20 cellular contexts compared by ENCODE assay signal in the genomic region with DNA sequence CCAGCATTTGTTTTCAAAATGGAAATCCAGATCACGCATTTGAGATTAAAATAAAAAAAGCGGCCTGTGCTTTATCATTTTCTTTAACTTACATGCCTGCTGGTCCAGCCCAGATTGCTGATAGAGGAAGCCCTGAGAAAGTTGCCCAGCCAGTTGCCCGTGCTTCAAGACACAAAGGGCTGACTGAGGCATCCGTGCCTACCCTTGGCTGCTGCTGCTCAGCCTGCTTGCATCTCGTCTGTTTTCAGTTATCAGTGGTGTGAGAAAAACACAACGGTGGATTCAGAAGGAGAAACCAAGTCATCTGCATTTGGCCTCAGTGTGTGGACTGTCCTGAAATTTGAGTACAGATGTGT.
DNase-seq lines count a peak whose midpoint lies in the region; ATAC-seq and TF ChIP-seq lines count a peak whose summit lies in the region.
"Had no signal": no experiment of that assay in that cellular context is flagged by ENCODE, and none has a peak within 500 bp of the region (broad histone marks: within the 10 kb centered on the region; RNA-seq: fewer than 3 reads in every experiment).

No MANE protein-coding gene starts in this region.

- H2AFZ ChIP-seq in neural cell (ENCODE audit: low read depth, low read length) = no peak overlapping the region

- peak overlapping the region; percentile 53 for H3K4me3 ChIP-seq in neural cell (ENCODE audit: low read length)
- no peak overlapping the region for H3K4me3 ChIP-seq in CD8-positive, alpha-beta memory T cell (ENCODE audit: low read length)
- H3K4me3 ChIP-seq: BLaER1 treated with 17β-estradiol and CSF1 and Interleukin-3, amounts not matched to agents 10 nM and 100 nM had no signal

- no peaks in the 10 kb centered on the region for H3K9me3 ChIP-seq in neural cell (ENCODE audit: low read length)
- H3K9me3 ChIP-seq in CD8-positive, alpha-beta memory T cell (ENCODE audit: low read length) = no peaks in the 10 kb centered on the region

- no peaks in the 10 kb centered on the region for H3K9me3 Mint-ChIP-seq in type B pancreatic cell
- no peaks in the 10 kb centered on the region for H3K9me3 Mint-ChIP-seq in CD8-positive, alpha-beta memory T cell
- H3K9me3 Mint-ChIP-seq: CD8-positive, alpha-beta T cell; HFFc6 had no signal

- H3F3A ChIP-seq in neural cell (ENCODE audit: insufficient read depth, low read length, poor library complexity, severe bottlenecking) = peaks cover 3% of the 10 kb centered on the region

- H4K20me1 ChIP-seq in neural cell (ENCODE audit: insufficient read depth) = peaks cover 13% of the 10 kb centered on the region

- peaks cover 5% of the 10 kb centered on the region for H3K36me3 ChIP-seq in neural cell (ENCODE audit: insufficient read depth, low read length)
- no peaks in the 10 kb centered on the region for H3K36me3 ChIP-seq in CD8-positive, alpha-beta memory T cell (ENCODE audit: insufficient read depth, low read length)

- peaks cover 15% of the 10 kb centered on the region for H3K36me3 Mint-ChIP-seq in type B pancreatic cell
- H3K36me3 Mint-ChIP-seq in CD8-positive, alpha-beta memory T cell = no peaks in the 10 kb centered on the region
- H3K36me3 Mint-ChIP-seq: CD8-positive, alpha-beta T cell had no signal

- H3K27ac ChIP-seq in VCaP (peak overlapping the region; percentile 89), neural cell (ENCODE audit: low read length) (peak overlapping the region; percentile 74)
- H3K27ac ChIP-seq in CD8-positive, alpha-beta memory T cell (ENCODE audit: low read depth, low read length) = no peak overlapping the region
- H3K27ac ChIP-seq: BLaER1 treated with 17β-estradiol and CSF1 and Interleukin-3, amounts not matched to agents 10 nM and 100 nM had no signal

- peak overlapping the region; percentile 30 for H3K4me3 Mint-ChIP-seq in type B pancreatic cell
- no peak overlapping the region for H3K4me3 Mint-ChIP-seq in CD8-positive, alpha-beta memory T cell
- H3K4me3 Mint-ChIP-seq: CD8-positive, alpha-beta T cell; HFFc6 had no signal

- peaks cover 10% of the 10 kb centered on the region for H3K4me1 Mint-ChIP-seq in type B pancreatic cell (ENCODE audit: unreplicated experiment)
- H3K4me1 Mint-ChIP-seq in CD8-positive, alpha-beta memory T cell = peaks cover 0 to 6% (median 4%) of the 10 kb centered on the region in 3 donors

- H3K9me2 ChIP-seq in neural cell (ENCODE audit: insufficient read depth, low read length) = no peaks in the 10 kb centered on the region

- no peaks in the 10 kb centered on the region for H3K27me3 Mint-ChIP-seq in type B pancreatic cell
- H3K27me3 Mint-ChIP-seq in CD8-positive, alpha-beta memory T cell = peaks cover 3 to 17% of the 10 kb centered on the region in 2 donors

- TF ChIP-seq CTCF in VCaP (conservative IDR thresholded peaks at IDR 0.05) = no peak
- no peak for TF ChIP-seq CTCF in neural cell (IDR thresholded peaks at IDR 0.05; ENCODE audit: poor library complexity, severe bottlenecking)
- TF ChIP-seq CTCF in type B pancreatic cell (conservative IDR thresholded peaks at IDR 0.05) = no peak

- peak; percentile 25 for ATAC-seq in left lobe of liver
- ATAC-seq: CD8-positive, alpha-beta T cell; SK-N-SH treated with all-trans-retinoic acid at 6 μM for 48 hours had no signal

- TF ChIP-seq RAD21 in neural cell (conservative IDR thresholded peaks at IDR 0.05) = no peak

- H3K27ac Mint-ChIP-seq in type B pancreatic cell = peak overlapping the region; percentile 81
- no peak overlapping the region for H3K27ac Mint-ChIP-seq in CD8-positive, alpha-beta memory T cell
- H3K27ac Mint-ChIP-seq: CD8-positive, alpha-beta T cell; HFFc6 had no signal

- H3K79me2 ChIP-seq in neural cell (replicated peaks; ENCODE audit: insufficient read depth, low read length) = peaks cover 59% of the 10 kb centered on the region

- POLR2A ChIA-PET in CD8-positive, alpha-beta memory T cell (lab: Charles Lee) = no interaction called here

- H3K9ac ChIP-seq in neural cell (ENCODE audit: low read length) = peak overlapping the region; percentile 39
- H3K9ac ChIP-seq: BLaER1 treated with 17β-estradiol and CSF1 and Interleukin-3, amounts not matched to agents 10 nM and 100 nM had no signal

- CTCF ChIA-PET in CD8-positive, alpha-beta memory T cell (lab: Charles Lee) = no interaction called here

- DNase-seq in left lobe of liver (ENCODE audit: low spot score) = no peak
- no peak for DNase-seq in type B pancreatic cell (ENCODE audit: extremely low spot score, unreplicated experiment)
- no peak for DNase-seq in GM19238 (ENCODE audit: insufficient read length, low spot score)
- DNase-seq in activated CD4-positive, alpha-beta T cell treated with anti-CD3 and anti-CD28 coated beads for 4 hours = no peak
- no peak for DNase-seq in CD8-positive, alpha-beta memory T cell
- no peak for DNase-seq in germinal center (ENCODE audit: low spot score)
- DNase-seq: CD8-positive, alpha-beta T cell; DND-41; H7; HFFc6; NCI-H1105 treated with DMSO at 0.1 percent for 48 hours; NCI-H2107; NCI-H510A; NCI-H774; OCI-M1; SHP77 treated with DMSO at 0.1 percent for 48 hours had no signal

- no peaks in the 10 kb centered on the region for H3K4me1 ChIP-seq in CD8-positive, alpha-beta memory T cell (ENCODE audit: insufficient read depth, low read length)

- TF ChIP-seq EP300 in neural cell (conservative IDR thresholded peaks at IDR 0.05; ENCODE audit: poor library complexity, severe bottlenecking) = no peak

- H3K27me3 ChIP-seq in neural cell (ENCODE audit: insufficient read depth, low read depth, low read length) = no peaks in the 10 kb centered on the region
- no peaks in the 10 kb centered on the region for H3K27me3 ChIP-seq in CD8-positive, alpha-beta memory T cell (ENCODE audit: insufficient read depth, low read length, poor library complexity, severe bottlenecking)

- peak overlapping the region; percentile 60 for H3K4me2 ChIP-seq in neural cell (ENCODE audit: low read length)
- H3K4me2 ChIP-seq: BLaER1 treated with 17β-estradiol and CSF1 and Interleukin-3, amounts not matched to agents 10 nM and 100 nM had no signal

TF ChIP-seq in neural cell, 6 proteins besides CTCF, POLR2A, EP300 and RAD21:
- TF ChIP-seq, protein P1, sequence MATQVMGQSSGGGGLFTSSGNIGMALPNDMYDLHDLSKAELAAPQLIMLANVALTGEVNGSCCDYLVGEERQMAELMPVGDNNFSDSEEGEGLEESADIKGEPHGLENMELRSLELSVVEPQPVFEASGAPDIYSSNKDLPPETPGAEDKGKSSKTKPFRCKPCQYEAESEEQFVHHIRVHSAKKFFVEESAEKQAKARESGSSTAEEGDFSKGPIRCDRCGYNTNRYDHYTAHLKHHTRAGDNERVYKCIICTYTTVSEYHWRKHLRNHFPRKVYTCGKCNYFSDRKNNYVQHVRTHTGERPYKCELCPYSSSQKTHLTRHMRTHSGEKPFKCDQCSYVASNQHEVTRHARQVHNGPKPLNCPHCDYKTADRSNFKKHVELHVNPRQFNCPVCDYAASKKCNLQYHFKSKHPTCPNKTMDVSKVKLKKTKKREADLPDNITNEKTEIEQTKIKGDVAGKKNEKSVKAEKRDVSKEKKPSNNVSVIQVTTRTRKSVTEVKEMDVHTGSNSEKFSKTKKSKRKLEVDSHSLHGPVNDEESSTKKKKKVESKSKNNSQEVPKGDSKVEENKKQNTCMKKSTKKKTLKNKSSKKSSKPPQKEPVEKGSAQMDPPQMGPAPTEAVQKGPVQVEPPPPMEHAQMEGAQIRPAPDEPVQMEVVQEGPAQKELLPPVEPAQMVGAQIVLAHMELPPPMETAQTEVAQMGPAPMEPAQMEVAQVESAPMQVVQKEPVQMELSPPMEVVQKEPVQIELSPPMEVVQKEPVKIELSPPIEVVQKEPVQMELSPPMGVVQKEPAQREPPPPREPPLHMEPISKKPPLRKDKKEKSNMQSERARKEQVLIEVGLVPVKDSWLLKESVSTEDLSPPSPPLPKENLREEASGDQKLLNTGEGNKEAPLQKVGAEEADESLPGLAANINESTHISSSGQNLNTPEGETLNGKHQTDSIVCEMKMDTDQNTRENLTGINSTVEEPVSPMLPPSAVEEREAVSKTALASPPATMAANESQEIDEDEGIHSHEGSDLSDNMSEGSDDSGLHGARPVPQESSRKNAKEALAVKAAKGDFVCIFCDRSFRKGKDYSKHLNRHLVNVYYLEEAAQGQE (IDR thresholded peaks at IDR 0.05; ENCODE audit: borderline replicate concordance) = no peak
- TF ChIP-seq POLR2AphosphoS5 (IDR thresholded peaks at IDR 0.05) = no peak
- no peak for TF ChIP-seq EZH2 (IDR thresholded peaks at IDR 0.05; ENCODE audit: borderline replicate concordance, insufficient read depth, low read length, poor library complexity, severe bottlenecking)
- no peak for TF ChIP-seq MXI1 (conservative IDR thresholded peaks at IDR 0.05; ENCODE audit: poor library complexity, severe bottlenecking)
- TF ChIP-seq TAF1 (IDR thresholded peaks at IDR 0.05; ENCODE audit: low read depth) = no peak
- no peak for TF ChIP-seq SMC3 (conservative IDR thresholded peaks at IDR 0.05; ENCODE audit: poor library complexity)
TF ChIP-seq in neural cell: peak in this region for 0.
